8 cellular contexts compared by ENCODE assay signal in the genomic region with DNA sequence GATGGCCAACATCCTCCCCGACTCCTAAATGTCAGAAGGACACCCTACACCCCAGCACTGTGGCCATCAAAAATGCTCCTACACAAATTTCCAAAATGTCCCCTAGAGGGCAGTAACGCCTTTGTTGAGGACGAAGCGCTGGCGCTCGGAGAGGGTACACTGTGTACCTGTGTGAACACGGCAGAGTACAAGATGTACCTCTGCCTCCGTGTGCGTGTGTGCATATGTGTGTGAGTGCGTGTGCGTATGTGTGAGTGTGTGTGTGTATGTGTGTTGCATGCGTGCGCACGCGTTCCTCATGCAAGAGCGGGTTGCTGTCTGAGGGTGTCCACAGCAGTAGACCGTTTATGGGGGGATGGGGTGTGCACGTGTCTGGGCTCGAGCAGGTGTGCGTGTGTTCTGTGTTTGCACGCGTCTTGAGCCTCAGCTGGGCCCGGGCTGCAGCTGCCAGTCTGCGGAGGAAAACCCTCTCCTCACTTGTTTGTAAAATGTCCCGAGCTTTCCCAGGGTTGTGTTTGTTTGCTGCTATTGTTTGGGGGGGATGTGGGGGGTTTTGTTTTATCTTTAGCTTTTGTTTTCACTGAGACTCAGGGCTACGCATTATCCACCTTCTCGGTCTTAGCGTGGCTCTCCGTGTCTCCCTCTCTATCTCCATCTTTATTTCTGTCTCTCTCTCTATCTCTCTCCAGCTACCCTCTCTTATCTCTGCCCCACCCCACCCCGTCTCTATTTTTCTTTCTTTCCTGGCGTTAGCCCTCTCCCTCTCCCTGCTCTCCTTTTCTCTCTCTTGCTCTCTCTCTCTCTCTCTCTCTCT. TPM values are rescaled to one million over a fixed set of nuclear protein-coding genes. Genes with fewer than 3 reads are reported as not detected.
DNase-seq lines count a peak whose midpoint lies in the region; ATAC-seq and TF ChIP-seq lines count a peak whose summit lies in the region.

No MANE protein-coding gene starts in this region.

- no peaks in the 10 kb centered on the region for H3K36me3 ChIP-seq in tibial artery

- peak overlapping the region; percentile 84 for H3K4me3 Mint-ChIP-seq in activated T-cell treated with anti-CD3 and anti-CD28 coated beads, Interleukin-2, amount 50 U/mL, for 72 hours
- H3K4me3 Mint-ChIP-seq in nephron, result peak overlapping the region; percentile 72 to 78 (median 75)

- no peaks in the 10 kb centered on the region for H3K27me3 ChIP-seq in tibial artery

- H3K27me3 Mint-ChIP-seq in activated T-cell treated with anti-CD3 and anti-CD28 coated beads, Interleukin-2, amount 50 U/mL, for 72 hours (ENCODE audit: low read depth), result peaks cover 24% of the 10 kb centered on the region
- no peaks in the 10 kb centered on the region for H3K27me3 Mint-ChIP-seq in nephron (ENCODE audit: low read depth)

- DNase-seq in DMS53 (lab: John Stamatoyannopoulos, UW) (peak; percentile 95), HT-29 (ENCODE audit: low spot score) (peak; percentile 87), NOMO-1 treated with dmso at 0.1 percent for 144 hours (lab: John Stamatoyannopoulos, UW; ENCODE audit: unreplicated experiment) (peak; percentile 17), fibroblast of mammary gland (ENCODE audit: low read depth) (peak; percentile 70), tibial artery (peak; percentile 83 to 88)
- DNase-seq in activated T-cell treated with anti-CD3 and anti-CD28 coated beads, Interleukin-2, amount 50 U/mL, for 72 hours, result peak; percentile 65 to 73

- peak overlapping the region; percentile 41 for H3K27ac Mint-ChIP-seq in activated T-cell treated with anti-CD3 and anti-CD28 coated beads, Interleukin-2, amount 50 U/mL, for 72 hours
- H3K27ac Mint-ChIP-seq in nephron, result peak overlapping the region in 1 of 3 experiments; percentile 30

- H3K4me1 Mint-ChIP-seq in activated T-cell treated with anti-CD3 and anti-CD28 coated beads, Interleukin-2, amount 50 U/mL, for 72 hours (ENCODE audit: low read depth), result peaks cover 22% of the 10 kb centered on the region
- H3K4me1 Mint-ChIP-seq in nephron, result peaks cover 11% of the 10 kb centered on the region

- intact Hi-C loops in tibial artery (cut with DNase I; ENCODE audit: low total_unique reads), result loop anchor here (1.0 kb wide), 1 partner anchor 21 kb away; no protein-coding TSS in a partner anchor

- ATAC-seq in GM21360 (IDR thresholded peaks at IDR 0.05; ENCODE audit: unreplicated experiment), result peak; percentile 64
- ATAC-seq in activated T-cell treated with anti-CD3 and anti-CD28 coated beads, Interleukin-2, amount 50 U/mL, for 72 hours (replicated peaks in 1 of 2), result peak; percentile 81 to 90

- H3K9me3 ChIP-seq in tibial artery, result no peaks in the 10 kb centered on the region

- no peaks in the 10 kb centered on the region for H3K9me3 Mint-ChIP-seq in activated T-cell treated with anti-CD3 and anti-CD28 coated beads, Interleukin-2, amount 50 U/mL, for 72 hours
- H3K9me3 Mint-ChIP-seq in nephron, result no peaks in the 10 kb centered on the region

- H3K4me3 ChIP-seq in fibroblast of mammary gland (ENCODE audit: control insufficient read depth, low read depth, low read length) (peak overlapping the region; percentile 24), tibial artery (peak overlapping the region; percentile 40 to 45)

- H3K4me1 ChIP-seq in tibial artery, result peaks cover 0 to 10% (median 0%) of the 10 kb centered on the region in 4 donors

- TF ChIP-seq CTCF in fibroblast of mammary gland (conservative IDR thresholded peaks at IDR 0.05; ENCODE audit: control insufficient read depth, insufficient read depth, low read depth, low read length) (peak; percentile 72), nephron (IDR thresholded peaks at IDR 0.05; ENCODE audit: unreplicated experiment in 3 of 3) (peak; percentile 55 to 62 (median 57)), tibial artery (IDR thresholded peaks at IDR 0.05) (peak; percentile 60 to 66)

- peak overlapping the region; percentile 77 to 85 for H3K27ac ChIP-seq in tibial artery

- H3K36me3 Mint-ChIP-seq in activated T-cell treated with anti-CD3 and anti-CD28 coated beads, Interleukin-2, amount 50 U/mL, for 72 hours (ENCODE audit: insufficient read depth in 2 of 2), result no peaks in the 10 kb centered on the region
- H3K36me3 Mint-ChIP-seq in nephron (ENCODE audit: low read depth), result no peaks in the 10 kb centered on the region

RNA-seq across cellular contexts. Expression of gene TSPYL2, which starts 10.4 kb away (rescaled TPM):
- 14.1 and 14.8 TPM in 2 replicates for total RNA-seq in HT-29 (2014; rRNA removed; shearing (Covaris generic))
- total RNA-seq in activated T-cell treated with anti-CD3 and anti-CD28 coated beads, Interleukin-2, amount 50 U/mL, for 72 hours, result 10 to 100 TPM; 83.4 to 93.3 TPM

RNA-seq across cellular contexts. Expression of gene KANTR, which starts 22.1 kb away (rescaled TPM):
- 8.0 and 11.9 TPM in 2 replicates for total RNA-seq in HT-29 (2014; rRNA removed; shearing (Covaris generic))
- total RNA-seq in activated T-cell treated with anti-CD3 and anti-CD28 coated beads, Interleukin-2, amount 50 U/mL, for 72 hours, result 10 to 100 TPM; 10.8 to 11.4 TPM

RNA-seq across cellular contexts. Expression of gene GPR173, which starts 23.2 kb away (rescaled TPM):
- not detected in 2 replicates for total RNA-seq in HT-29 (2014; rRNA removed; shearing (Covaris generic))
- total RNA-seq in activated T-cell treated with anti-CD3 and anti-CD28 coated beads, Interleukin-2, amount 50 U/mL, for 72 hours, result under 1 TPM; 0.31 to 0.81 TPM

Comparison
In these comparisons a context has a peak if more than half of its experiments do, and no peak if none do; other contexts are left out.
1. Peak in every context shown above with its lines: DNase-seq, ATAC-seq, H3K4me3 ChIP-seq and H3K27ac ChIP-seq.
2. DNase-seq: peak in every context shown above with its lines; median percentile 95 in DMS53; 87 in HT-29; 86 in tibial artery; 70 in fibroblast of mammary gland; 69 in activated T-cell treated with anti-CD3 and anti-CD28 coated beads, Interleukin-2, amount 50 U/mL, for 72 hours; 17 in NOMO-1 treated with dmso at 0.1 percent for 144 hours.